In the genomic region with DNA sequence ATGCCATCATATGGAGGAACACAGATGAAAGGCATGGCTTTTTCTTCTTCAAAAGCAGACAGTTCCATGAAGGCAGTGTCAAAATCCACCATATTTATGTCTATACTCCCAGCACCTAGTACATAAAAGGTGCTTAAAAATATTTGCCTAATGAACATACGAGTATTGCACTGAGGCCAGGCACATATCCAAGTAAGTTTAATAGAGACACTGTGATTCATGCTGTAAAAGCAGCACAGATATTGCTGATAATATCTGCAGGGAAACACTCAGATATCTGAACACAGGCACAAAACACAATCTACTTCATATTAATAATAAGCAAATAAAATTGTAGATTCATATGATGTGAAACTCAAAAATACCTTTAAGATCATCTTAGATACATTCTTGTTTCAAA, we compare ENCODE assay signal across 19 cellular contexts. TPM values are rescaled to one million over a fixed set of nuclear protein-coding genes. Genes with fewer than 3 reads are reported as not detected.
"Had no signal": no experiment of that assay in that cellular context is flagged by ENCODE, and none has a peak within 500 bp of the region (broad histone marks: within the 10 kb centered on the region; RNA-seq: fewer than 3 reads in every experiment).

No MANE protein-coding gene starts in this region.

- H3K4me3 ChIP-seq: ascending aorta, esophagus muscularis mucosa, hepatocyte, right atrium auricular region, tibial nerve, uterus had no signal

- H3K9me3 ChIP-seq: ascending aorta, esophagus muscularis mucosa, right atrium auricular region, tibial nerve, uterus had no signal

- H2AFZ ChIP-seq: hepatocyte had no signal

- H3K79me2 ChIP-seq: hepatocyte had no signal

- H3K4me2 ChIP-seq: hepatocyte had no signal

- H3K27me3 ChIP-seq: ascending aorta, esophagus muscularis mucosa, hepatocyte, right atrium auricular region, tibial nerve, uterus had no signal

- H3K27ac ChIP-seq: ascending aorta, esophagus muscularis mucosa, hepatocyte, right atrium auricular region, tibial nerve, uterus, WERI-Rb-1 had no signal

- ATAC-seq: left lobe of liver had no signal

- H3K4me1 ChIP-seq: ascending aorta, esophagus muscularis mucosa, right atrium auricular region, tibial nerve, uterus had no signal

- H3K36me3 ChIP-seq: ascending aorta, esophagus muscularis mucosa, right atrium auricular region, tibial nerve, uterus, WERI-Rb-1 had no signal

- DNase-seq: activated CD4-positive, alpha-beta T cell treated with anti-CD3 and anti-CD28 coated beads for 1 hour; activated CD8-positive, alpha-beta memory T cell treated with anti-CD3 and anti-CD28 coated beads for 24 hours; activated CD8-positive, alpha-beta memory T cell treated with anti-CD3 and anti-CD28 coated beads, Interleukin-2, amount 50 U/mL, for 48 hours; activated effector memory CD4-positive, alpha-beta T cell treated with Interleukin-2 at 50 U/mL for 16 hours; activated naive CD4-positive, alpha-beta T cell treated with anti-CD3 and anti-CD28 coated beads, Interleukin-2, amount 50 U/mL, for 16 hours; activated T-cell treated with anti-CD3 and anti-CD28 coated beads, Interleukin-2, amount 50 U/mL, for 48 hours; cerebellar nuclear complex; effector CD4-positive, alpha-beta T cell; islet precursor cell; T-helper 2 cell; uterus; WERI-Rb-1 had no signal

RNA-seq across cellular contexts. Expression of a gene that starts 48.1 kb away (rescaled TPM):
- total RNA-seq: ascending aorta had no signal
- polyA plus RNA-seq: neural cell had no signal
